In genomic region chr1:201708085-201708512, GRCh38 we compare ENCODE assay signal across 10 cellular contexts.
DNase-seq lines count a peak whose midpoint lies in the region; ATAC-seq and TF ChIP-seq lines count a peak whose summit lies in the region.
"Had no signal": no experiment of that assay in that cellular context is flagged by ENCODE, and none has a peak within 500 bp of the region (broad histone marks: within the 10 kb centered on the region; RNA-seq: fewer than 3 reads in every experiment).

No MANE protein-coding gene starts in this region.

- no peaks in the 10 kb centered on the region for H3K36me3 Mint-ChIP-seq in natural killer cell treated with Interleukin-12 subunit alpha and Interleukin-12 subunit beta and Interleukin-15 and Interleukin-18, amount 100 ng/mL, for 72 hours

- no peak for TF ChIP-seq RAD21 in IMR-90 (IDR thresholded peaks at IDR 0.05; ENCODE audit: low read length)

- H3K4me1 ChIP-seq in IMR-90 (ENCODE audit: control insufficient read depth, insufficient read depth, low read length) (peaks cover 43% of the 10 kb centered on the region), left ventricle myocardium inferior (peaks cover 82% of the 10 kb centered on the region)

- H3K23ac ChIP-seq in IMR-90 (ENCODE audit: low read depth, low read length), result no peak overlapping the region

- peak overlapping the region; percentile 11; the same call in 1 of the 2 replicates for H3K4ac ChIP-seq in IMR-90 (ENCODE audit: low read depth, low read length)

- H3K18ac ChIP-seq in IMR-90 (ENCODE audit: low read depth, low read length), result no peak overlapping the region

- CTCF ChIA-PET in IMR-90 (lab: Yijun Ruan, JAX), result interaction anchor here (2.6 kb wide), 1 partner anchor 85 kb away, joined by 28 read pairs; no protein-coding TSS in a partner anchor

- ATAC-seq in IMR-90 (ENCODE audit: low read depth), result peak; percentile 20
- ATAC-seq in natural killer cell treated with Interleukin-12 subunit alpha and Interleukin-12 subunit beta and Interleukin-15 and Interleukin-18, amount 100 ng/mL, for 72 hours, result no peak
- ATAC-seq in HG03378 (IDR thresholded peaks at IDR 0.05; ENCODE audit: unreplicated experiment), result no peak
- no peak for ATAC-seq in stimulated activated naive CD8-positive, alpha-beta T cell treated with anti-CD3 and anti-CD28 coated beads, Interleukin-15, amount 100 ng/mL, for 72 hours

- H4K8ac ChIP-seq in IMR-90 (ENCODE audit: low read depth in 2 of 2, low read length in 2 of 2), result no peak overlapping the region

- peaks cover 0 to 3% of the 10 kb centered on the region in 2 donors for H3K27me3 Mint-ChIP-seq in natural killer cell treated with Interleukin-12 subunit alpha and Interleukin-12 subunit beta and Interleukin-15 and Interleukin-18, amount 100 ng/mL, for 72 hours
- H3K27me3 Mint-ChIP-seq in stimulated activated naive CD8-positive, alpha-beta T cell treated with anti-CD3 and anti-CD28 coated beads, Interleukin-15, amount 100 ng/mL, for 72 hours, result no peaks in the 10 kb centered on the region

- no peak overlapping the region for H3K4me3 ChIP-seq in IMR-90 (ENCODE audit: insufficient read depth, low read depth, low read length)
- no peak overlapping the region for H3K4me3 ChIP-seq in left ventricle myocardium inferior

- TF ChIP-seq POLR2A in IMR-90 (IDR thresholded peaks at IDR 0.05; ENCODE audit: low read depth, low read length), result no peak

- no TSS peak for BruUV-seq in IMR-90 (replicated peaks; lab: Mats Ljungman, UMichigan)

- no peak overlapping the region for H3K4me3 Mint-ChIP-seq in natural killer cell treated with Interleukin-12 subunit alpha and Interleukin-12 subunit beta and Interleukin-15 and Interleukin-18, amount 100 ng/mL, for 72 hours
- H3K4me3 Mint-ChIP-seq in stimulated activated naive CD8-positive, alpha-beta T cell treated with anti-CD3 and anti-CD28 coated beads, Interleukin-15, amount 100 ng/mL, for 72 hours, result no peak overlapping the region

- WGBS in IMR-90 (ENCODE audit: extremely low coverage in 2 of 2, insufficient read length in 1 of 2), 2 experiments, result no CpG with 5 or more reads among the region's 4 CpGs

- H3K9me3 Mint-ChIP-seq in natural killer cell treated with Interleukin-12 subunit alpha and Interleukin-12 subunit beta and Interleukin-15 and Interleukin-18, amount 100 ng/mL, for 72 hours, result no peaks in the 10 kb centered on the region
- no peaks in the 10 kb centered on the region for H3K9me3 Mint-ChIP-seq in stimulated activated naive CD8-positive, alpha-beta T cell treated with anti-CD3 and anti-CD28 coated beads, Interleukin-15, amount 100 ng/mL, for 72 hours

- H2BK5ac ChIP-seq in IMR-90 (ENCODE audit: low read depth, low read length, poor library complexity, severe bottlenecking), result peak overlapping the region; percentile 16

- in situ Hi-C loops in IMR-90 (cut with MboI; ENCODE audit: low sequenced_read_pairs), result loop anchor here (5.0 kb wide), 1 partner anchor 151 kb away; no protein-coding TSS in a partner anchor

- peak overlapping the region; percentile 17 for H2AK9ac ChIP-seq in IMR-90 (replicated peaks; ENCODE audit: low read depth, low read length, poor library complexity)

- H3K56ac ChIP-seq in IMR-90 (ENCODE audit: extremely low read depth, insufficient read depth, low read length), result no peak overlapping the region

- no peak overlapping the region for H3K9ac ChIP-seq in IMR-90 (ENCODE audit: low read depth, low read length)

- H3K36me3 ChIP-seq in IMR-90 (ENCODE audit: control insufficient read depth, insufficient read depth, low read length) (peaks cover 9% of the 10 kb centered on the region; the same call in 1 of the 2 replicates), left ventricle myocardium inferior (no peaks in the 10 kb centered on the region)

- no peak overlapping the region for H2BK20ac ChIP-seq in IMR-90 (ENCODE audit: low read depth, low read length)

- H4K5ac ChIP-seq in IMR-90 (ENCODE audit: low read depth, low read length), result no peak overlapping the region

- no peak overlapping the region for H2BK120ac ChIP-seq in IMR-90 (ENCODE audit: low read depth, low read length)

- H3K27ac Mint-ChIP-seq in natural killer cell treated with Interleukin-12 subunit alpha and Interleukin-12 subunit beta and Interleukin-15 and Interleukin-18, amount 100 ng/mL, for 72 hours, result no peak overlapping the region
- no peak overlapping the region for H3K27ac Mint-ChIP-seq in stimulated activated naive CD8-positive, alpha-beta T cell treated with anti-CD3 and anti-CD28 coated beads, Interleukin-15, amount 100 ng/mL, for 72 hours

- H2AFZ ChIP-seq in IMR-90 (replicated peaks; ENCODE audit: low read length, poor library complexity), result no peak overlapping the region

- H3K4me2 ChIP-seq in IMR-90 (ENCODE audit: low read depth, low read length), result no peak overlapping the region

- H3K27me3 ChIP-seq in IMR-90 (ENCODE audit: control insufficient read depth, insufficient read depth, low read length) (no peaks in the 10 kb centered on the region), left ventricle myocardium inferior (ENCODE audit: low read depth) (no peaks in the 10 kb centered on the region)

- H3K9me1 ChIP-seq in IMR-90 (ENCODE audit: insufficient read depth, low read length), result peaks cover 45% of the 10 kb centered on the region

- H3K4me1 Mint-ChIP-seq in natural killer cell treated with Interleukin-12 subunit alpha and Interleukin-12 subunit beta and Interleukin-15 and Interleukin-18, amount 100 ng/mL, for 72 hours (ENCODE audit: low read depth in 2 of 2), result no peaks in the 10 kb centered on the region
- H3K4me1 Mint-ChIP-seq in stimulated activated naive CD8-positive, alpha-beta T cell treated with anti-CD3 and anti-CD28 coated beads, Interleukin-15, amount 100 ng/mL, for 72 hours, result no peaks in the 10 kb centered on the region

- H3K9me3 ChIP-seq in IMR-90 (ENCODE audit: control insufficient read depth, insufficient read depth, low read length) (no peaks in the 10 kb centered on the region), left ventricle myocardium inferior (replicated peaks) (no peaks in the 10 kb centered on the region)

- intact Hi-C loops in IMR-90 (cut with micrococcal nuclease) (no loop called here), left ventricle myocardium inferior (cut with micrococcal nuclease) (loop anchor here (5.0 kb wide), 1 partner anchor 84 kb away; no protein-coding TSS in a partner anchor)

- no peak overlapping the region for H2BK15ac ChIP-seq in IMR-90 (ENCODE audit: low read depth, low read length)

- peaks cover 72 to 99% of the 10 kb centered on the region in 2 experiments for H3K79me1 ChIP-seq in IMR-90 (ENCODE audit: low read depth in 1 of 2, low read length in 2 of 2)

- no peak overlapping the region for H4K91ac ChIP-seq in IMR-90 (ENCODE audit: insufficient read depth, low read depth, low read length)

- DNase-seq in AG08395 (ENCODE audit: low spot score) (peak; percentile 66), IMR-90 (peak; percentile 83), SHP77 (lab: John Stamatoyannopoulos, UW) (peak; percentile 23 to 40), left ventricle myocardium inferior (no peak), HT-29 (ENCODE audit: low spot score) (no peak)
- no peak for DNase-seq in natural killer cell treated with Interleukin-12 subunit alpha and Interleukin-12 subunit beta and Interleukin-15 and Interleukin-18, amount 100 ng/mL, for 72 hours (ENCODE audit: low spot score)
- no peak for DNase-seq in stimulated activated naive CD8-positive, alpha-beta T cell treated with anti-CD3 and anti-CD28 coated beads, Interleukin-15, amount 100 ng/mL, for 72 hours
- DNase-seq: DMS153, islet precursor cell had no signal

- peak overlapping the region; percentile 80; the same call in 1 of the 2 replicates for H2AK5ac ChIP-seq in IMR-90 (ENCODE audit: low read depth, low read length)

- H3K27ac ChIP-seq in IMR-90 (ENCODE audit: insufficient read depth, low read length) (no peak overlapping the region; the same call in 1 of the 2 replicates), left ventricle myocardium inferior (replicated peaks) (peak overlapping the region; percentile 34)

- dilution Hi-C loops in IMR-90 (cut with HindIII; ENCODE audit: low sequenced_read_pairs, unreplicated experiment), result no loop called here

- POLR2A ChIA-PET in IMR-90 (lab: Charles Lee; ENCODE audit: unreplicated experiment), result no interaction called here

- H3K14ac ChIP-seq in IMR-90 (replicated peaks; ENCODE audit: low read depth, low read length), result peak overlapping the region; percentile 6; the same call in 1 of the 2 replicates

- H4K20me1 ChIP-seq in IMR-90 (ENCODE audit: insufficient read depth, low read length), result peaks cover 62% of the 10 kb centered on the region

- TF ChIP-seq CTCF in IMR-90 (conservative IDR thresholded peaks at IDR 0.05; ENCODE audit: low read depth, low read length), result no peak
- TF ChIP-seq CTCF in left ventricle myocardium inferior (IDR thresholded peaks at IDR 0.05; ENCODE audit: borderline replicate concordance), result no peak

TF ChIP-seq in IMR-90, 13 proteins besides CTCF, POLR2A, EP300 and RAD21:
- TF ChIP-seq BHLHE40 (IDR thresholded peaks at IDR 0.05; ENCODE audit: low read depth, low read length) (no peak), CEBPB (IDR thresholded peaks at IDR 0.05; ENCODE audit: low read depth, low read length) (peak; percentile 86)

Comparison
In these comparisons a context has a peak if more than half of its experiments do, and no peak if none do; other contexts are left out.
1. DNase-seq: peak in AG08395 (single experiment), IMR-90 (single experiment) and SHP77 (2 of 2); none in left ventricle myocardium inferior (single experiment), natural killer cell treated with Interleukin-12 subunit alpha and Interleukin-12 subunit beta and Interleukin-15 and Interleukin-18, amount 100 ng/mL, for 72 hours (single experiment), stimulated activated naive CD8-positive, alpha-beta T cell treated with anti-CD3 and anti-CD28 coated beads, Interleukin-15, amount 100 ng/mL, for 72 hours (0 of 2) and HT-29 (single experiment).